Comparison of ENCODE assay signal across 8 cellular contexts in the genomic region with DNA sequence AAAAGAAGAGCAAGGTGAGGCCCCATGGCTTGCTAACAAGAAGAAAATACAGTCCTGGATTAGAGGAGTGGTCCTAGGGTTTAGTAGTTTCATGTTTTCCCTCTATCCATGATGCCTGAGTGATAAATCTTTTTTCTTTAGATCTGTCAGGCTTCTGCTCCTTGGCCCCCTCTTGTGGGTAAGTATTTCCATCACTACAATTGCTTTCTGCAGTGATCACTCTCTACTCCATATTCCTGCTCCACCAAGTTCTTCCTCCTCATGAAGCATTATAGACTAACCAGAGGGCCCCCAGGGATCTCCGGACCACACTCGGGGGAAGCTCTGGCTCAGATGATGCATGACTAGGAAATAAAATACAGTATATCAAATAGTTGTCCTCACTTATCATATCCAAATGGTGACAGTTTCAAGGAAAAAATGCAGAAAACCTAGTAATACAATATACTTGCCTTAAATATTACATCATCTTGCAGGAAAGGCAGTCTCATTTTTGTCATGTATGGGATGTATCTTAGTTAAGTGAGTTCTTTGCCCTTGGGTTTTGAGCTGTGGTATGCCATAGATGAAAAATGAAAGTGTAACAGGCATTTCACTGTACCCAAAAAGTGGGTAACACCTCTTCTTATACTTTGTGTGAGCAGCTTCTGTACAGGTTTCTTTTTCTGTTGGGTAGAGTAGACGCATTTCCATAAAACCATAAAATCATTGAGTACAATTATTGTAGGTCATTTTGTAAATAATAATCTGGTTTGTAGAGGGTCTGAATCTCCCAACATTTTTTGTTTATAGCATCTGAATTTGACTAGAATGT.
A peak's percentile ranks its signal among the peaks of the same experiment; 100 is the strongest.
DNase-seq lines count a peak whose midpoint lies in the region; ATAC-seq and TF ChIP-seq lines count a peak whose summit lies in the region.

No MANE protein-coding gene starts in this region.

- POLR2A ChIA-PET in AG04449 (lab: Yijun Ruan, JAX), result no interaction called here

- intact Hi-C loops in left ventricle myocardium superior (cut with micrococcal nuclease), result no loop called here

- peak; percentile 21 for TF ChIP-seq CTCF in AG04449 (IDR thresholded peaks at IDR 0.05; ENCODE audit: insufficient read depth, low read length, missing control alignments)
- TF ChIP-seq CTCF in GM13977 (IDR thresholded peaks at IDR 0.05; ENCODE audit: extremely low read depth, insufficient read depth, missing control alignments), result peak; percentile 42

- H3K4me3 ChIP-seq in AG04449 (ENCODE audit: low read depth, low read length), result no peak overlapping the region

- no peak for DNase-seq in AG04449 (ENCODE audit: low read depth, low spot score)
- DNase-seq in GM13977 (ENCODE audit: low spot score), result no peak
- peak; percentile 75 for DNase-seq in SK-N-DZ (ENCODE audit: low spot score)
- no peak for DNase-seq in left ventricle myocardium superior
- no peak for DNase-seq in COLO668 (lab: John Stamatoyannopoulos, UW; ENCODE audit: unreplicated experiment)
- no peak for DNase-seq in CD1c-positive myeloid dendritic cell (ENCODE audit: extremely low spot score)
- DNase-seq in activated T-cell treated with anti-CD3 and anti-CD28 coated beads for 4 hours, result no peak
- DNase-seq in mucosa of gallbladder (ENCODE audit: low spot score), result no peak

- ATAC-seq in left ventricle myocardium superior, result peak; percentile 48

- in situ Hi-C loops in GM13977 (cut with MboI; ENCODE audit: low pct_unique_long_range_greater_than_20kb, low sequenced_read_pairs, unreplicated experiment), result no loop called here

- CTCF ChIA-PET in AG04449 (lab: Yijun Ruan, JAX), result interaction anchor here (0.6 to 1.5 kb wide), 4 partner anchors 49 to 411 kb away, joined by 3 to 5 read pairs (median 4); no protein-coding TSS in a partner anchor
